Comparison of ENCODE assay signal across 31 cellular contexts in genomic region chr6:133092199-133092598, GRCh38.
"Had no signal": no experiment of that assay in that cellular context is flagged by ENCODE, and none has a peak within 500 bp of the region (broad histone marks: within the 10 kb centered on the region; RNA-seq: fewer than 3 reads in every experiment).

No MANE protein-coding gene starts in this region.

- H3K4me3 ChIP-seq: adrenal gland, body of pancreas, esophagus muscularis mucosa, gastrocnemius medialis, heart left ventricle had no signal

- H3K27ac ChIP-seq: adrenal gland, body of pancreas, esophagus muscularis mucosa, foreskin keratinocyte, gastrocnemius medialis, heart left ventricle had no signal

- H3K36me3 ChIP-seq: adrenal gland, esophagus muscularis mucosa, gastrocnemius medialis, heart left ventricle had no signal

- DNase-seq: activated CD4-positive, alpha-beta memory T cell treated with anti-CD3 and anti-CD28 coated beads for 36 hours; activated CD4-positive, alpha-beta T cell treated with anti-CD3 and anti-CD28 coated beads for 36 hours; activated CD4-positive, alpha-beta T cell treated with anti-CD3 and anti-CD28 coated beads, Interleukin-2, amount 10 ng/mL, durations not matched to agents 24 days and 14 days; activated CD4-positive, CD25-positive, alpha-beta regulatory T cell; activated CD4-positive, CD25-positive, alpha-beta regulatory T cell treated with anti-CD3 and anti-CD28 coated beads, Interleukin-2, amount 50 U/mL, for 72 hours; activated CD8-positive, alpha-beta memory T cell treated with anti-CD3 and anti-CD28 coated beads, Interleukin-2, amount 10 ng/mL, durations not matched to agents 7 days and 5 days; activated CD8-positive, alpha-beta memory T cell treated with anti-CD3 and anti-CD28 coated beads, Interleukin-2, amount 50 U/mL, for 4 hours; activated CD8-positive, alpha-beta T cell treated with anti-CD3 and anti-CD28 coated beads, Interleukin-2, amount 10 ng/mL, durations not matched to agents 7 days and 5 days; activated effector memory CD4-positive, alpha-beta T cell treated with anti-CD3 and anti-CD28 coated beads, Interleukin-2, amount 50 U/mL, for 16 hours; activated naive CD4-positive, alpha-beta T cell treated with anti-CD3 and anti-CD28 coated beads for 36 hours; activated naive CD8-positive, alpha-beta T cell treated with anti-CD3 and anti-CD28 coated beads for 36 hours; activated naive CD8-positive, alpha-beta T cell treated with anti-CD3 and anti-CD28 coated beads, Interleukin-2, amount 50 U/mL, for 24 hours; activated T-cell treated with anti-CD3 and anti-CD28 coated beads, Interleukin-2, amount 50 U/mL, for 1 hour; activated T-cell treated with anti-CD3 and anti-CD28 coated beads, Interleukin-2, amount 50 U/mL, for 48 hours; adrenal gland; amygdala; aorta; body of pancreas; caudate nucleus; cortex of kidney; dermis blood vessel endothelial cell; effector CD4-positive, alpha-beta T cell; effector memory CD8-positive, alpha-beta T cell; erythroblast; foreskin keratinocyte; gastrocnemius medialis; glutamatergic neuron; heart left ventricle; T1000 had no signal

- H3K27me3 ChIP-seq: adrenal gland, body of pancreas, esophagus muscularis mucosa, foreskin keratinocyte, gastrocnemius medialis, heart left ventricle had no signal

- H3K9me3 ChIP-seq: adrenal gland, body of pancreas, esophagus muscularis mucosa, gastrocnemius medialis, heart left ventricle had no signal

- ATAC-seq: activated CD4-positive, alpha-beta T cell treated with anti-CD3 and anti-CD28 coated beads for 36 hours; activated CD8-positive, alpha-beta memory T cell treated with anti-CD3 and anti-CD28 coated beads, Interleukin-2, amount 10 ng/mL, durations not matched to agents 7 days and 5 days; activated CD8-positive, alpha-beta T cell treated with anti-CD3 and anti-CD28 coated beads, Interleukin-2, amount 10 ng/mL, durations not matched to agents 7 days and 5 days; activated naive CD8-positive, alpha-beta T cell treated with anti-CD3 and anti-CD28 coated beads, Interleukin-2, amount 50 U/mL, for 24 hours; body of pancreas; effector memory CD8-positive, alpha-beta T cell; foreskin keratinocyte; gastrocnemius medialis; heart left ventricle had no signal

- FAIRE-seq: colon had no signal

- H3K4me1 ChIP-seq: adrenal gland, esophagus muscularis mucosa, foreskin keratinocyte, gastrocnemius medialis, heart left ventricle had no signal
